In the genomic region with DNA sequence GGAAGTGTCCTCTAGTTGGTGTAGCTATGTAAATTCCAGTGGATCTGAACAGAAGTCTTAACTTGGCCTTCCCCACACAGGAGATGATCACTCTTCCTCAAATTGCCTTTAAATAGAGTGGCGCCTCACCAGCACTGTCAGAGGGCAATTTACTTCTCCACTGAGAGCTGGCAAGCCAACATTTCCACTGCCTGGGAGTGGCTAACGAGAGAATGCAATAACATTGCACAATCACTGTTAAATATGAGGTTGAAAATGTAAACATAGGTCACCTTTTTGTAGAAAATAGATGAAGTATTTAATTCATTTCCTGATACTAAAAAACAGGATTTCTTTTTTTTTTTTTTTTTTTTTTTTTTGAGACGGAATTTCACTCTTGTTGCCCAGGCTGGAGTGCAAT, we compare ENCODE assay signal across 10 cellular contexts. TPM values are rescaled to one million over a fixed set of nuclear protein-coding genes. Genes with fewer than 3 reads are reported as not detected.
DNase-seq lines count a peak whose midpoint lies in the region; ATAC-seq, FAIRE-seq and TF ChIP-seq lines count a peak whose summit lies in the region.
"Had no signal": no experiment of that assay in that cellular context is flagged by ENCODE, and none has a peak within 500 bp of the region (broad histone marks: within the 10 kb centered on the region; RNA-seq: fewer than 3 reads in every experiment).

No MANE protein-coding gene starts in this region.

- no peaks in the 10 kb centered on the region for H3K79me2 ChIP-seq in Karpas-422 (ENCODE audit: low read length)

- no peak for TF ChIP-seq CTCF in AG10803 (conservative IDR thresholded peaks at IDR 0.05; ENCODE audit: low read length)
- TF ChIP-seq CTCF in bronchial epithelial cell (IDR thresholded peaks at IDR 0.05; ENCODE audit: insufficient read depth, low read length, severe bottlenecking), result no peak

- 0 out of 2 replicates have a peak, but pooled peaks cover under 1% of the 10 kb centered on the region for H3K9me3 ChIP-seq in MG63
- no peaks in the 10 kb centered on the region for H3K9me3 ChIP-seq in Karpas-422 (ENCODE audit: low read length)
- H3K9me3 ChIP-seq: BLaER1 had no signal

- no peak overlapping the region for H3K4me2 ChIP-seq in Karpas-422 (ENCODE audit: low read depth, low read length, poor library complexity, severe bottlenecking)
- H3K4me2 ChIP-seq: BLaER1 had no signal

- H3K9me2 ChIP-seq in Karpas-422 (replicated peaks; ENCODE audit: insufficient read depth, low read length), result no peaks in the 10 kb centered on the region

- peak; percentile 89 for DNase-seq in AG10803 (ENCODE audit: low read depth)
- peak; percentile 72 for DNase-seq in MG63
- peak; percentile 76 for DNase-seq in bronchial epithelial cell (ENCODE audit: low read depth)
- DNase-seq in midbrain (lab: John Stamatoyannopoulos, UW), result peak; percentile 12
- no peak for DNase-seq in NCI-H1092 treated with DMSO at 0.1 percent for 48 hours (lab: John Stamatoyannopoulos, UW)
- no peak for DNase-seq in Karpas-422
- no peak for DNase-seq in DMS 273 treated with DMSO at 0.1 percent for 48 hours (lab: John Stamatoyannopoulos, UW)

- H2AFZ ChIP-seq in Karpas-422 (ENCODE audit: low read length), result no peak overlapping the region

- FAIRE-seq in bronchial epithelial cell (lab: Jason Lieb, UNC), result no peak

- H3K27me3 ChIP-seq in MG63, result no peaks in the 10 kb centered on the region; the same call in 1 of the 2 replicates
- H3K27me3 ChIP-seq in bronchial epithelial cell (ENCODE audit: control insufficient read depth, insufficient read depth, low read length), result no peaks in the 10 kb centered on the region
- no peaks in the 10 kb centered on the region for H3K27me3 ChIP-seq in Karpas-422 (ENCODE audit: low read length)
- H3K27me3 ChIP-seq: BLaER1 had no signal

- no peak overlapping the region for H3K4me3 ChIP-seq in AG10803 (ENCODE audit: low read length)
- no peak overlapping the region for H3K4me3 ChIP-seq in MG63
- no peak overlapping the region for H3K4me3 ChIP-seq in bronchial epithelial cell (ENCODE audit: low read depth, low read length)
- no peak overlapping the region for H3K4me3 ChIP-seq in Karpas-422 (ENCODE audit: low read length)
- H3K4me3 ChIP-seq: BLaER1 had no signal

- H3K27ac ChIP-seq in Karpas-422 (ENCODE audit: low read length), result no peak overlapping the region
- H3K27ac ChIP-seq: BLaER1 had no signal

- no peaks in the 10 kb centered on the region for H4K20me1 ChIP-seq in Karpas-422 (ENCODE audit: insufficient read depth, low read depth, low read length)
- H4K20me1 ChIP-seq: BLaER1 had no signal

- H3K4me1 ChIP-seq in Karpas-422 (ENCODE audit: low read length), result no peaks in the 10 kb centered on the region

- H3K36me3 ChIP-seq in MG63 (no peaks in the 10 kb centered on the region), bronchial epithelial cell (ENCODE audit: control insufficient read depth, insufficient read depth, low read length) (no peaks in the 10 kb centered on the region), Karpas-422 (ENCODE audit: insufficient read depth, low read length) (no peaks in the 10 kb centered on the region)
- H3K36me3 ChIP-seq: BLaER1 had no signal

- no peak for ATAC-seq in GM21825 (IDR thresholded peaks at IDR 0.05; ENCODE audit: unreplicated experiment)
- ATAC-seq: activated CD4-positive, CD25-positive, alpha-beta regulatory T cell treated with anti-CD3 and anti-CD28 coated beads, Interleukin-2, amount 50 U/mL, for 24 hours had no signal

- H3K9ac ChIP-seq in Karpas-422 (ENCODE audit: low read length), result no peak overlapping the region
- H3K9ac ChIP-seq: BLaER1 had no signal

RNA-seq across cellular contexts. Expression of a gene that starts 55.4 kb away (rescaled TPM):
- 11.4 and 15.3 TPM in 2 replicates for total RNA-seq in MG63 (2014; rRNA removed; shearing (Covaris generic); ENCODE audit: low replicate concordance)
- total RNA-seq in bronchial epithelial cell, result 16.1 and 19.8 TPM in 2 replicates
- total RNA-seq in Karpas-422 (2014; rRNA removed; shearing (Covaris generic); ENCODE audit: low replicate concordance), result 2.1 and 3.9 TPM in 2 replicates

Comparison
In these comparisons a context has a peak if more than half of its experiments do, and no peak if none do; other contexts are left out.
1. DNase-seq: peak in AG10803 (single experiment), MG63 (single experiment), bronchial epithelial cell (single experiment) and midbrain (single experiment); none in NCI-H1092 treated with DMSO at 0.1 percent for 48 hours (single experiment), Karpas-422 (single experiment) and DMS 273 treated with DMSO at 0.1 percent for 48 hours (single experiment).